Comparison of ENCODE assay signal across 16 cellular contexts in the genomic region with DNA sequence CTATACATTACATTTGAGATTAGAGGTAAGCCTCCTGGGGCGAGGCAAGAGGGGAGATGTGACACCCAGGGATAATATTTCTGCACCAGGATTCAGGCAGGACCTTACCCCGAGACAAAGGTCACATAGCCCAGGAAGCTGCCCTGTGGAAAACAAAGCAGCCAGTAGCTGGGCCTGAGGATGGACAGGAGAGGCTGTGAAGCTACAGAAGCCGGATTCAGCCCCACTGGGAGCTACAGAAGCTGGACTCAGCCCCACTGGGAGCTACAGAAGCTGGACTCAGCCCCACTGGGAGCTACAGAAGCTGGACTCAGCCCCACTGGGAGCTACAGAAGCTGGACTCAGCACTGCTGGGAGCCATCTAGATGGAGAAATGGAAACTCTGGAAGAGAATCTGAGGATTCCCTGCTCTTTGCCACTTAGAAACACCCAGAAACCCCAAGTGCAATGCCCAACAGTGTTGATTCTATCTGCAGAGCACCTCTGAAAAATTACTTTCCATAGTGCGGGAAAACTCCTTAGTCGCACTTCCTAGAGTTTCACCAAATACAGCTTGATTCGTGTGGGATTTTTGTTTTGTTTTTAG. TPM values are rescaled to one million over a fixed set of nuclear protein-coding genes. Genes with fewer than 3 reads are reported as not detected.
DNase-seq lines count a peak whose midpoint lies in the region; ATAC-seq, FAIRE-seq and TF ChIP-seq lines count a peak whose summit lies in the region.
"Had no signal": no experiment of that assay in that cellular context is flagged by ENCODE, and none has a peak within 500 bp of the region (broad histone marks: within the 10 kb centered on the region; RNA-seq: fewer than 3 reads in every experiment).

No MANE protein-coding gene starts in this region.

- peak overlapping the region in 3 of 5 experiments; percentile 23 to 95 (median 94) for H3K27ac Mint-ChIP-seq in brain
- H3K27ac Mint-ChIP-seq in activated T-cell treated with anti-CD3 and anti-CD28 coated beads, Interleukin-2, amount 50 U/mL, for 72 hours = no peak overlapping the region
- H3K27ac Mint-ChIP-seq: B cell; CD8-positive, alpha-beta T cell; H9 had no signal

- no peaks in the 10 kb centered on the region for H4K20me1 ChIP-seq in HepG2 (ENCODE audit: insufficient read depth, low read length)
- H4K20me1 ChIP-seq: BLaER1 treated with 17β-estradiol and CSF1 and Interleukin-3, amounts not matched to agents 10 nM and 100 nM had no signal

- no peak overlapping the region for H2AFZ ChIP-seq in HepG2 (ENCODE audit: low read length)
- H2AFZ ChIP-seq in neuronal stem cell (ENCODE audit: low read length) = peak overlapping the region; percentile 40

- H3K79me1 ChIP-seq in neuronal stem cell (ENCODE audit: low read depth, low read length) = no peaks in the 10 kb centered on the region

- no peaks in the 10 kb centered on the region for H3K9me3 ChIP-seq in HepG2 (ENCODE audit: low read length)
- H3K9me3 ChIP-seq in neuronal stem cell (replicated peaks in 1 of 2; ENCODE audit: control insufficient read depth in 2 of 2, insufficient read depth in 1 of 2, low read depth in 1 of 2, low read length in 2 of 2) = peaks cover 0 to 3% of the 10 kb centered on the region in 2 donors
- H3K9me3 ChIP-seq: BLaER1 treated with 17β-estradiol and CSF1 and Interleukin-3, amounts not matched to agents 10 nM and 100 nM had no signal

- no peak for FAIRE-seq in HepG2 (lab: Jason Lieb, UNC)
- FAIRE-seq: GM12878, H1 had no signal

- no peak overlapping the region for H2BK5ac ChIP-seq in neuronal stem cell (ENCODE audit: low read length)

- H3K27me3 ChIP-seq in HepG2 (ENCODE audit: control insufficient read depth in 1 of 2, insufficient read depth in 2 of 2, low read length in 2 of 2) (no peaks in the 10 kb centered on the region), neuronal stem cell (ENCODE audit: control insufficient read depth in 3 of 3, insufficient read depth in 3 of 3, low read depth in 1 of 3, low read length in 3 of 3) (peaks cover 0 to 11% (median 0%) of the 10 kb centered on the region in 3 experiments)
- H3K27me3 ChIP-seq: BLaER1 treated with 17β-estradiol and CSF1 and Interleukin-3, amounts not matched to agents 10 nM and 100 nM had no signal

- H3K27ac ChIP-seq in HepG2 (ENCODE audit: extremely low read length, insufficient read depth, low read length) (peak overlapping the region; percentile 38), neuronal stem cell (replicated peaks; ENCODE audit: low read length) (no peak overlapping the region)
- H3K27ac ChIP-seq: BLaER1 treated with 17β-estradiol and CSF1 and Interleukin-3, amounts not matched to agents 10 nM and 100 nM had no signal

- H3K4me1 Mint-ChIP-seq in brain = peaks cover 35% of the 10 kb centered on the region
- H3K4me1 Mint-ChIP-seq in activated T-cell treated with anti-CD3 and anti-CD28 coated beads, Interleukin-2, amount 50 U/mL, for 72 hours (ENCODE audit: low read depth) = no peaks in the 10 kb centered on the region

- BruUV-seq in HepG2 (replicated peaks; lab: Mats Ljungman, UMichigan) = no TSS peak

- TF ChIP-seq RAD21 in HepG2 (CRISPR knock-in tag; IDR thresholded peaks at IDR 0.05) = no peak

- H3K9me3 Mint-ChIP-seq in brain = peaks cover 0 to 3% (median 0%) of the 10 kb centered on the region in 5 experiments
- H3K9me3 Mint-ChIP-seq in activated T-cell treated with anti-CD3 and anti-CD28 coated beads, Interleukin-2, amount 50 U/mL, for 72 hours = no peaks in the 10 kb centered on the region
- H3K9me3 Mint-ChIP-seq: CD8-positive, alpha-beta T cell; H9 had no signal

- H2BK120ac ChIP-seq in neuronal stem cell (ENCODE audit: low read depth, low read length) = no peak overlapping the region

- H3K36me3 ChIP-seq in HepG2 (replicated peaks in 1 of 2; ENCODE audit: control insufficient read depth in 1 of 2, insufficient read depth in 2 of 2, low read length in 2 of 2) (no peaks in the 10 kb centered on the region), neuronal stem cell (replicated peaks in 1 of 2; ENCODE audit: control insufficient read depth in 2 of 2, insufficient read depth in 2 of 2, low read length in 2 of 2) (no peaks in the 10 kb centered on the region)
- H3K36me3 ChIP-seq: BLaER1 treated with 17β-estradiol and CSF1 and Interleukin-3, amounts not matched to agents 10 nM and 100 nM had no signal

- intact Hi-C loops in HepG2 (cut with micrococcal nuclease; ENCODE audit: unreplicated experiment) = no loop called here

- H3K4me2 ChIP-seq in HepG2 (ENCODE audit: low read depth, low read length) = peak overlapping the region; percentile 65
- H3K4me2 ChIP-seq in neuronal stem cell (ENCODE audit: insufficient read depth, low read length, poor library complexity, severe bottlenecking) = no peak overlapping the region
- H3K4me2 ChIP-seq: BLaER1 treated with 17β-estradiol and CSF1 and Interleukin-3, amounts not matched to agents 10 nM and 100 nM had no signal

- H4K91ac ChIP-seq in neuronal stem cell (ENCODE audit: low read depth, low read length, poor library complexity) = no peak overlapping the region

- peak; percentile 92 for ATAC-seq in HepG2
- ATAC-seq in activated T-cell treated with anti-CD3 and anti-CD28 coated beads, Interleukin-2, amount 50 U/mL, for 72 hours (replicated peaks in 1 of 2) = no peak
- ATAC-seq: CD8-positive, alpha-beta T cell; GM12878 had no signal

- H3K79me2 ChIP-seq in HepG2 (ENCODE audit: insufficient read depth, low read length) = no peaks in the 10 kb centered on the region

- H3K18ac ChIP-seq in neuronal stem cell (ENCODE audit: low read length) = peak overlapping the region; percentile 59

- in situ Hi-C loops in HepG2 (cut with HindIII; ENCODE audit: extremely low pct_ligation_motif_present, low pct_unique_long_range_greater_than_20kb) = no loop called here

- no peak for TF ChIP-seq CTCF in brain (conservative IDR thresholded peaks at IDR 0.05)
- no peak for TF ChIP-seq CTCF in HepG2 (CRISPR knock-in tag; IDR thresholded peaks at IDR 0.05)

- no peaks in the 10 kb centered on the region for H3K27me3 Mint-ChIP-seq in brain
- no peaks in the 10 kb centered on the region for H3K27me3 Mint-ChIP-seq in activated T-cell treated with anti-CD3 and anti-CD28 coated beads, Interleukin-2, amount 50 U/mL, for 72 hours (ENCODE audit: low read depth)

- H2BK15ac ChIP-seq in neuronal stem cell (ENCODE audit: low read length) = no peak overlapping the region

- H3K23ac ChIP-seq in neuronal stem cell (ENCODE audit: low read depth, low read length, poor library complexity) = no peak overlapping the region

- H3K9ac ChIP-seq in HepG2 (ENCODE audit: insufficient read depth, low read depth, low read length) (no peak overlapping the region), neuronal stem cell (ENCODE audit: low read depth, low read length, poor library complexity) (no peak overlapping the region)
- H3K9ac ChIP-seq: BLaER1 treated with 17β-estradiol and CSF1 and Interleukin-3, amounts not matched to agents 10 nM and 100 nM had no signal

- no peak overlapping the region for H3K4ac ChIP-seq in neuronal stem cell (ENCODE audit: low read length)

- peaks cover 39% of the 10 kb centered on the region for H3K4me1 ChIP-seq in HepG2 (ENCODE audit: insufficient read depth, low read length)
- H3K4me1 ChIP-seq in neuronal stem cell (ENCODE audit: control insufficient read depth in 2 of 2, insufficient read depth in 1 of 2, low read depth in 1 of 2, low read length in 2 of 2) = peaks cover 0 to 6% of the 10 kb centered on the region in 2 donors
- H3K4me1 ChIP-seq: BLaER1 treated with 17β-estradiol and CSF1 and Interleukin-3, amounts not matched to agents 10 nM and 100 nM had no signal

- TF ChIP-seq POLR2A in HepG2 (IDR thresholded peaks at IDR 0.05; ENCODE audit: insufficient read depth in 1 of 2, low read depth in 2 of 2, low read length in 2 of 2) = no peak

- DNase-seq in NCI-H69 (lab: John Stamatoyannopoulos, UW) (peak; percentile 10), HepG2 (ENCODE audit: low spot score) (peak; percentile 47), neuronal stem cell (ENCODE audit: low spot score) (no peak), NCI-H524 (lab: John Stamatoyannopoulos, UW) (no peak), NCI-H1694 treated with DMSO at 0.1 percent for 48 hours (lab: John Stamatoyannopoulos, UW) (no peak)
- no peak for DNase-seq in activated T-cell treated with anti-CD3 and anti-CD28 coated beads, Interleukin-2, amount 50 U/mL, for 72 hours
- DNase-seq in central memory CD4-positive, alpha-beta T cell = no peak
- DNase-seq: CD8-positive, alpha-beta T cell; DMS53; DND-41; H9 had no signal

- H3K14ac ChIP-seq in neuronal stem cell (ENCODE audit: low read length) = no peak overlapping the region

- no peak overlapping the region for H3K4me3 Mint-ChIP-seq in brain
- H3K4me3 Mint-ChIP-seq in activated T-cell treated with anti-CD3 and anti-CD28 coated beads, Interleukin-2, amount 50 U/mL, for 72 hours = no peak overlapping the region
- H3K4me3 Mint-ChIP-seq: B cell; CD8-positive, alpha-beta T cell; H9 had no signal

- TF ChIP-seq EP300 in HepG2 (IDR thresholded peaks at IDR 0.05; ENCODE audit: low read depth in 2 of 2, low read length in 2 of 2) (no peak), HepG2 (CRISPR knock-in tag; IDR thresholded peaks at IDR 0.05; ENCODE audit: borderline replicate concordance) (no peak)

- no peak overlapping the region for H2BK12ac ChIP-seq in neuronal stem cell (ENCODE audit: low read length)

- no peak overlapping the region for H2AK5ac ChIP-seq in neuronal stem cell (ENCODE audit: low read depth, low read length)

- no peak overlapping the region for H4K8ac ChIP-seq in neuronal stem cell (ENCODE audit: low read depth, low read length)

- 49% methylated on average over 5 of the region's 6 CpGs for WGBS in HepG2 (ENCODE audit: low lambda C conversion rate)
- no CpG with 5 or more reads among the region's 6 CpGs for WGBS in neuronal stem cell (ENCODE audit: extremely low coverage in 2 of 2, insufficient read length in 2 of 2, insufficient replicate concordance in 1 of 2), 2 donors

- CTCF ChIA-PET in HepG2 (lab: Yijun Ruan, JAX; ENCODE audit: low intra/inter-chr PET ratio, low total read pairs) = interaction anchor here (3.5 to 4.2 kb wide), 2 partner anchors 100 to 123 kb away, joined by 33 to 48 read pairs; no protein-coding TSS in a partner anchor

- H3K4me3 ChIP-seq in HepG2 (replicated peaks in 1 of 3; ENCODE audit: insufficient read depth in 1 of 3, low read depth in 2 of 3, low read length in 3 of 3) (no peak overlapping the region), neuronal stem cell (ENCODE audit: low read length in 2 of 2) (no peak overlapping the region)
- H3K4me3 ChIP-seq: BLaER1 treated with 17β-estradiol and CSF1 and Interleukin-3, amounts not matched to agents 10 nM and 100 nM; GM12878 had no signal

- no peaks in the 10 kb centered on the region for H3K36me3 Mint-ChIP-seq in brain
- no peaks in the 10 kb centered on the region for H3K36me3 Mint-ChIP-seq in activated T-cell treated with anti-CD3 and anti-CD28 coated beads, Interleukin-2, amount 50 U/mL, for 72 hours (ENCODE audit: insufficient read depth in 2 of 2)
- H3K36me3 Mint-ChIP-seq: CD8-positive, alpha-beta T cell had no signal

- POLR2A ChIA-PET in HepG2 (lab: Yijun Ruan, JAX) = interaction anchor here (1.1 to 3.3 kb wide), 8 partner anchors 40 to 99 kb away, joined by 3 to 19 read pairs (median 8); a partner anchor contains a TSS

RNA-seq across cellular contexts. Expression of a gene that starts 46.5 kb away (rescaled TPM):
- polyA plus RNA-seq in brain (ENCODE audit: insufficient read depth, low read depth, low replicate concordance) (55.6 TPM), HepG2 (2011; rRNA removed) (77.1 and 92.8 TPM in 2 replicates)
- 89.0 and 139 TPM in 2 replicates for total RNA-seq in HepG2 (2016; rRNA removed; fragmentation: Illumina TruSeq; extraction: Trizol)
- total RNA-seq in HepG2 (2016; cell fraction: cytosol; rRNA removed; fragmentation: Illumina TruSeq; extraction: Trizol; ENCODE audit: low read depth) = 22.0 and 24.1 TPM in 2 replicates
- total RNA-seq in HepG2 (2016; cell fraction: insoluble cytoplasmic fraction; rRNA removed; fragmentation: Illumina TruSeq; extraction: Trizol) = 87.3 and 135 TPM in 2 replicates
- total RNA-seq in HepG2 (2016; cell fraction: membrane; rRNA removed; fragmentation: Illumina TruSeq; extraction: Trizol) = 38.7 and 46.1 TPM in 2 replicates
- total RNA-seq in HepG2 (2016; cell fraction: nucleus; rRNA removed; fragmentation: Illumina TruSeq; extraction: Trizol) = 78.3 and 83.8 TPM in 2 replicates
- polyA plus RNA-seq in HepG2 (2011; cell fraction: cytosol; rRNA removed) = 59.0 and 61.6 TPM in 2 replicates
- polyA plus RNA-seq in HepG2 (2011; cell fraction: nucleus; rRNA removed) = 51.2 and 56.7 TPM in 2 replicates
- 42.8 and 59.8 TPM in 2 replicates for polyA plus RNA-seq in HepG2 (2012)
- polyA plus RNA-seq in HepG2 (2016; cell fraction: cytosol; fragmentation: Illumina TruSeq; extraction: Trizol; ENCODE audit: low read depth) = 4.2 and 5.3 TPM in 2 replicates
- polyA plus RNA-seq in HepG2 (2016; cell fraction: insoluble cytoplasmic fraction; fragmentation: Illumina TruSeq; extraction: Trizol; ENCODE audit: low read depth) = 105 and 109 TPM in 2 replicates
- 14.8 and 18.1 TPM in 2 replicates for polyA plus RNA-seq in HepG2 (2016; cell fraction: membrane; fragmentation: Illumina TruSeq; extraction: Trizol; ENCODE audit: low read depth)
- polyA plus RNA-seq in HepG2 (2016; cell fraction: nucleus; fragmentation: Illumina TruSeq; extraction: Trizol; ENCODE audit: insufficient read depth, low read depth) = 89.8 and 90.3 TPM in 2 replicates
- 293 and 343 TPM in 2 replicates for polyA minus RNA-seq in HepG2 (2011; rRNA and poly(A)+ RNA removed; ENCODE audit: low replicate concordance)
- polyA minus RNA-seq in HepG2 (2011; cell fraction: cytosol; rRNA and poly(A)+ RNA removed) = 57.4 and 58.9 TPM in 2 replicates
- polyA minus RNA-seq in HepG2 (2011; cell fraction: nucleus; rRNA and poly(A)+ RNA removed) = 77.6 and 92.6 TPM in 2 replicates
- 66.1 TPM for polyA plus RNA-seq in neuronal stem cell (2013, experiment 1 of 2)
- polyA plus RNA-seq in neuronal stem cell (2013, experiment 2 of 2) = 66.4 TPM
- total RNA-seq in activated T-cell treated with anti-CD3 and anti-CD28 coated beads, Interleukin-2, amount 50 U/mL, for 72 hours = 10 to 100 TPM; 82.7 to 85.8 TPM

Comparison
In these comparisons a context has a peak if more than half of its experiments do, and no peak if none do; other contexts are left out.
1. DNase-seq: peak in NCI-H69 (single experiment) and HepG2 (single experiment); none in neuronal stem cell (single experiment), activated T-cell treated with anti-CD3 and anti-CD28 coated beads, Interleukin-2, amount 50 U/mL, for 72 hours (0 of 2), central memory CD4-positive, alpha-beta T cell (single experiment), NCI-H524 (0 of 2) and NCI-H1694 treated with DMSO at 0.1 percent for 48 hours (single experiment).